In the genomic region with DNA sequence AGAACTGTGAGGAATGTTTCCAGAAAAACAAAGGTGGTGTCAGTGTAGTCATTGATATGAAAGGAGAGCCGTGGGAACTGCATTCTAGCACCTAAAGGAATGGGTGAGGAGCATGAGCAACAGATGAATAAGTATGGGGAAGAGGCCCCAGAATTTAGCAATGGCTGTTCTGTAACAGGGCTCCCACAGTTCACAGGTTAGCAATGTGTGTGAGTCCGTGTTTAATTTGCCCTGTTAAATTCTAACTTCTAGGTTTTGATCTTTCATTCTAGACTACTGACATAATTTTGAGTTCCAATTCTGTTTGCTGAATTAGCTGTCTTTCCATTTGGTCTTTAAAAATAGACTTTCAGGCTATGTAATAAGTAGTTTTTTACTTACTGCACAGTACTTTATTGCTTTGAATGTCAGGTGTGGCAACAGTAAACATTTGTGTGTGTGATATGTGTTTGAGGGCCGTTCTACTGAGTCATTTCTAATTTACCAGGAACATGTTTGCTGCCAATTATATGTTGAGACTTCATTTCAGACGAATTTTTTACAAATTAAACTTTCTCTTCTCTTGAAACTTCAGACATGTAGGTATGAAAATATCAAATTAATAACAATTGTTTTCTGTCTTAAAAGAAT, we compare ENCODE assay signal across 9 cellular contexts. TPM values are rescaled to one million over a fixed set of nuclear protein-coding genes. Genes with fewer than 3 reads are reported as not detected.
DNase-seq lines count a peak whose midpoint lies in the region; ATAC-seq and TF ChIP-seq lines count a peak whose summit lies in the region.
"Had no signal": no experiment of that assay in that cellular context is flagged by ENCODE, and none has a peak within 500 bp of the region (broad histone marks: within the 10 kb centered on the region; RNA-seq: fewer than 3 reads in every experiment).

No MANE protein-coding gene starts in this region.

- no peak overlapping the region for H3K4me3 ChIP-seq in ascending aorta
- no peak overlapping the region for H3K4me3 ChIP-seq in neutrophil (ENCODE audit: low read depth in 1 of 2, low read length in 1 of 2)
- H3K4me3 ChIP-seq: heart right ventricle had no signal

- TF ChIP-seq CTCF in ascending aorta (IDR thresholded peaks at IDR 0.05) = no peak
- no peak for TF ChIP-seq CTCF in neutrophil (IDR thresholded peaks at IDR 0.05)
- TF ChIP-seq CTCF in GM13976 (IDR thresholded peaks at IDR 0.05; ENCODE audit: borderline replicate concordance, control extremely low read depth, extremely low read depth, insufficient read depth, missing control alignments) = no peak

- in situ Hi-C loops in GM13976 (cut with MboI; ENCODE audit: low sequenced_read_pairs, unreplicated experiment) = no loop called here

- H3K27me3 ChIP-seq in ascending aorta (no peaks in the 10 kb centered on the region), neutrophil (no peaks in the 10 kb centered on the region)
- H3K27me3 ChIP-seq: heart right ventricle had no signal

- ATAC-seq in GM18870 (IDR thresholded peaks at IDR 0.05; ENCODE audit: unreplicated experiment) (peak; percentile 26), HG03442 (IDR thresholded peaks at IDR 0.05; ENCODE audit: unreplicated experiment) (peak; percentile 14), HG03457 (IDR thresholded peaks at IDR 0.05; ENCODE audit: unreplicated experiment) (no peak)

- intact Hi-C loops in ascending aorta (cut with DNase I) = no loop called here

- DNase-seq in ascending aorta (ENCODE audit: low spot score in 2 of 2) (no peak), NCI-H69 (lab: John Stamatoyannopoulos, UW) (no peak), NCI-H1694 treated with DMSO at 0.1 percent for 48 hours (lab: John Stamatoyannopoulos, UW) (no peak), GM13976 (ENCODE audit: low spot score) (no peak)
- DNase-seq: heart right ventricle had no signal

- peaks cover 0 to 46% of the 10 kb centered on the region in 2 donors for H3K4me1 ChIP-seq in ascending aorta
- H3K4me1 ChIP-seq in neutrophil (ENCODE audit: control insufficient read depth in 1 of 2, insufficient read depth in 1 of 2, low read depth in 1 of 2, low read length in 1 of 2) = peaks cover 60 to 67% of the 10 kb centered on the region in 2 experiments

- H3K27ac ChIP-seq in ascending aorta (peak overlapping the region; percentile 1 to 60), neutrophil (peak overlapping the region; percentile 69)

- H3K36me3 ChIP-seq in ascending aorta (peaks cover 0 to 3% of the 10 kb centered on the region in 2 donors), neutrophil (peaks cover 9% of the 10 kb centered on the region)

- H3K9me3 ChIP-seq in ascending aorta (no peaks in the 10 kb centered on the region), neutrophil (no peaks in the 10 kb centered on the region)
- H3K9me3 ChIP-seq: heart right ventricle had no signal

RNA-seq across cellular contexts. Expression of a gene that starts 8.8 kb away (rescaled TPM):
- total RNA-seq in ascending aorta = 9.6 TPM
